In genomic region chr6:12535915-12536314, GRCh38 we compare ENCODE assay signal across 27 cellular contexts.
DNase-seq lines count a peak whose midpoint lies in the region; ATAC-seq, FAIRE-seq and TF ChIP-seq lines count a peak whose summit lies in the region.
"Had no signal": no experiment of that assay in that cellular context is flagged by ENCODE, and none has a peak within 500 bp of the region (broad histone marks: within the 10 kb centered on the region; RNA-seq: fewer than 3 reads in every experiment).

No MANE protein-coding gene starts in this region.

- no peak for FAIRE-seq in endothelial cell of umbilical vein (lab: Jason Lieb, UNC)
- FAIRE-seq: A549, GM12878, GM12892, GM18507, GM19239 had no signal

- in situ Hi-C loops in IMR-90 (cut with MboI; ENCODE audit: low sequenced_read_pairs), result no loop called here

- H3K14ac ChIP-seq in IMR-90 (replicated peaks; ENCODE audit: low read depth, low read length), result no peak overlapping the region; the same call in 1 of the 2 replicates

- H3K4me2 ChIP-seq in GM23338, result no peak overlapping the region
- H3K4me2 ChIP-seq in IMR-90 (ENCODE audit: low read depth, low read length), result no peak overlapping the region
- peak overlapping the region; percentile 73 for H3K4me2 ChIP-seq in endothelial cell of umbilical vein (ENCODE audit: insufficient read depth, low read length)
- H3K4me2 ChIP-seq in mesendoderm (ENCODE audit: low read length), result no peak overlapping the region
- H3K4me2 ChIP-seq: A549; BLaER1 treated with 17β-estradiol and CSF1 and Interleukin-3, amounts not matched to agents 10 nM and 100 nM had no signal

- no peak overlapping the region; the same call in 1 of the 2 replicates for H4K91ac ChIP-seq in IMR-90 (ENCODE audit: insufficient read depth, low read depth, low read length)

- no peak for TF ChIP-seq RAD21 in IMR-90 (IDR thresholded peaks at IDR 0.05; ENCODE audit: low read length)

- 0 out of 3 replicates have a peak overlapping the region, but pooled peaks have one; percentile 18 for H2BK15ac ChIP-seq in IMR-90 (ENCODE audit: low read depth, low read length)
- H2BK15ac ChIP-seq in mesendoderm (replicated peaks; ENCODE audit: low read depth), result no peak overlapping the region

- DNase-seq in GM23338 (ENCODE audit: low spot score) (no peak), IMR-90 (no peak), endothelial cell of umbilical vein (ENCODE audit: low read depth, low spot score) (no peak), mesendoderm (peak; percentile 36), cortex of kidney (lab: John Stamatoyannopoulos, UW) (no peak), posterior vena cava (ENCODE audit: low spot score) (no peak)
- DNase-seq: AML-193; CD4-positive, alpha-beta T cell; CD8-positive, alpha-beta T cell; COR-L47; DMS 273 treated with DMSO at 0.1 percent for 48 hours; DMS153; DMS53; DMS79; DND-41; EL; GDM1 had no signal

- peaks cover 13% of the 10 kb centered on the region; the same call in 1 of the 2 replicates for H3K9me2 ChIP-seq in GM23338 (ENCODE audit: insufficient read depth)

- no peak overlapping the region for H3K27ac Mint-ChIP-seq in GM23338
- H3K27ac Mint-ChIP-seq: B cell; CD4-positive, alpha-beta T cell; CD8-positive, alpha-beta T cell had no signal

- H3K27ac ChIP-seq in GM23338 (ENCODE audit: low read depth) (no peak overlapping the region), IMR-90 (ENCODE audit: insufficient read depth, low read length) (no peak overlapping the region), endothelial cell of umbilical vein (ENCODE audit: insufficient read depth, low read depth, low read length) (peak overlapping the region; percentile 87), mesendoderm (ENCODE audit: low read depth, low read length) (no peak overlapping the region)
- H3K27ac ChIP-seq: 22Rv1; A549; BLaER1 treated with 17β-estradiol and CSF1 and Interleukin-3, amounts not matched to agents 10 nM and 100 nM; C4-2B had no signal

- peak overlapping the region; percentile 47; the same call in 1 of the 2 replicates for H2BK20ac ChIP-seq in IMR-90 (ENCODE audit: low read depth, low read length)

- H3K4me1 Mint-ChIP-seq in GM23338, result no peaks in the 10 kb centered on the region
- H3K4me1 Mint-ChIP-seq: B cell had no signal

- H3K36me3 ChIP-seq in GM23338 (ENCODE audit: insufficient read depth) (no peaks in the 10 kb centered on the region), IMR-90 (ENCODE audit: control insufficient read depth, insufficient read depth, low read length) (no peaks in the 10 kb centered on the region), endothelial cell of umbilical vein (ENCODE audit: control insufficient read depth in 2 of 2, extremely low read depth in 1 of 2, insufficient read depth in 2 of 2, low read length in 2 of 2) (no peaks in the 10 kb centered on the region), mesendoderm (ENCODE audit: control insufficient read depth, insufficient read depth, low read length) (no peaks in the 10 kb centered on the region)
- H3K36me3 ChIP-seq: BLaER1 treated with 17β-estradiol and CSF1 and Interleukin-3, amounts not matched to agents 10 nM and 100 nM had no signal

- H4K20me1 ChIP-seq in GM23338 (replicated peaks; ENCODE audit: insufficient read depth), result no peaks in the 10 kb centered on the region
- H4K20me1 ChIP-seq in IMR-90 (ENCODE audit: insufficient read depth, low read length), result no peaks in the 10 kb centered on the region
- no peaks in the 10 kb centered on the region for H4K20me1 ChIP-seq in endothelial cell of umbilical vein (replicated peaks; ENCODE audit: control insufficient read depth, extremely low read depth, insufficient read depth, low read length)
- H4K20me1 ChIP-seq: BLaER1 treated with 17β-estradiol and CSF1 and Interleukin-3, amounts not matched to agents 10 nM and 100 nM had no signal

- CTCF ChIA-PET in IMR-90 (lab: Yijun Ruan, JAX), result no interaction called here
- CTCF ChIA-PET in endothelial cell of umbilical vein (lab: Charles Lee), result interaction anchor here (0.7 to 3.2 kb wide), 6 partner anchors 10 to 246 kb away, joined by 3 to 11 read pairs (median 4); partner anchors contain the start of gene EDN1

- H2AK5ac ChIP-seq in IMR-90 (ENCODE audit: low read depth, low read length) (0 out of 2 replicates have a peak overlapping the region, but pooled peaks have one; percentile 21), mesendoderm (ENCODE audit: low read length) (no peak overlapping the region)

- no peak overlapping the region; the same call in 1 of the 2 replicates for H2BK120ac ChIP-seq in IMR-90 (ENCODE audit: low read depth, low read length)
- peak overlapping the region; percentile 90 for H2BK120ac ChIP-seq in mesendoderm (ENCODE audit: low read depth, low read length)

- peaks cover 4% of the 10 kb centered on the region for H3K27me3 Mint-ChIP-seq in GM23338 (ENCODE audit: insufficient read depth, low read depth, poor library complexity)

- no CpG with 5 or more reads among the region's 1 CpG for WGBS in IMR-90 (ENCODE audit: extremely low coverage in 2 of 2, insufficient read length in 1 of 2), 2 experiments
- no CpG with 5 or more reads among the region's 1 CpG for WGBS in mesendoderm (ENCODE audit: extremely low coverage, insufficient coverage, low lambda C conversion rate)

- no peaks in the 10 kb centered on the region for H3K79me2 ChIP-seq in GM23338 (replicated peaks; ENCODE audit: insufficient read depth)
- H3K79me2 ChIP-seq in endothelial cell of umbilical vein (ENCODE audit: control insufficient read depth, insufficient read depth, low read length), result no peaks in the 10 kb centered on the region
- no peaks in the 10 kb centered on the region for H3K79me2 ChIP-seq in mesendoderm (ENCODE audit: control insufficient read depth, insufficient read depth, low read length)

- no peak overlapping the region for H2AK9ac ChIP-seq in IMR-90 (replicated peaks; ENCODE audit: low read depth, low read length, poor library complexity)

- H3K9me1 ChIP-seq in IMR-90 (ENCODE audit: insufficient read depth, low read length), result no peaks in the 10 kb centered on the region
- no peaks in the 10 kb centered on the region for H3K9me1 ChIP-seq in endothelial cell of umbilical vein (replicated peaks; ENCODE audit: control insufficient read depth, extremely low read depth, insufficient read depth, low read length)

- H2AFZ ChIP-seq in GM23338, result 0 out of 2 replicates have a peak overlapping the region, but pooled peaks have one; percentile 10
- no peak overlapping the region for H2AFZ ChIP-seq in IMR-90 (replicated peaks; ENCODE audit: low read length, poor library complexity)
- no peak overlapping the region for H2AFZ ChIP-seq in endothelial cell of umbilical vein (ENCODE audit: low read depth, low read length)

- no peak overlapping the region for H3K4me3 Mint-ChIP-seq in GM23338
- H3K4me3 Mint-ChIP-seq: B cell; CD4-positive, alpha-beta T cell; CD8-positive, alpha-beta T cell had no signal

- H3K9me3 ChIP-seq in IMR-90 (ENCODE audit: control insufficient read depth, insufficient read depth, low read length) (no peaks in the 10 kb centered on the region), endothelial cell of umbilical vein (replicated peaks; ENCODE audit: control insufficient read depth, insufficient read depth, low read length) (no peaks in the 10 kb centered on the region)
- H3K9me3 ChIP-seq: A549; BLaER1 treated with 17β-estradiol and CSF1 and Interleukin-3, amounts not matched to agents 10 nM and 100 nM had no signal

- H3K18ac ChIP-seq in IMR-90 (ENCODE audit: low read depth, low read length) (no peak overlapping the region), mesendoderm (ENCODE audit: low read length) (peak overlapping the region; percentile 47)

- no peak for TF ChIP-seq POLR2A in IMR-90 (IDR thresholded peaks at IDR 0.05; ENCODE audit: low read depth, low read length)
- no peak for TF ChIP-seq POLR2A in endothelial cell of umbilical vein (IDR thresholded peaks at IDR 0.05; ENCODE audit: low read depth, low read length)

- intact Hi-C loops in IMR-90 (cut with micrococcal nuclease) (no loop called here), endothelial cell of umbilical vein (cut with micrococcal nuclease) (loop anchor here (2.0 to 10.0 kb wide), 4 partner anchors 224 to 524 kb away; partner anchors contain the start of genes EDN1 and HIVEP1), posterior vena cava (cut with DNase I) (no loop called here)

- no peaks in the 10 kb centered on the region for H3K79me1 ChIP-seq in IMR-90 (ENCODE audit: low read depth in 1 of 2, low read length in 2 of 2)
- no peaks in the 10 kb centered on the region for H3K79me1 ChIP-seq in mesendoderm (ENCODE audit: low read length)

- H3K4me3 ChIP-seq in GM23338, result no peak overlapping the region
- H3K4me3 ChIP-seq in IMR-90 (ENCODE audit: insufficient read depth, low read depth, low read length), result no peak overlapping the region
- H3K4me3 ChIP-seq in endothelial cell of umbilical vein (replicated peaks in 1 of 3; ENCODE audit: insufficient read depth in 1 of 3, low read depth in 1 of 3, low read length in 3 of 3), result no peak overlapping the region
- no peak overlapping the region for H3K4me3 ChIP-seq in mesendoderm (ENCODE audit: low read length)
- H3K4me3 ChIP-seq: A549; BLaER1 treated with 17β-estradiol and CSF1 and Interleukin-3, amounts not matched to agents 10 nM and 100 nM; GM12878 had no signal

- H3K9ac ChIP-seq in IMR-90 (ENCODE audit: low read depth, low read length) (no peak overlapping the region), endothelial cell of umbilical vein (replicated peaks; ENCODE audit: extremely low read depth, insufficient read depth, low read length) (peak overlapping the region; percentile 54), mesendoderm (ENCODE audit: low read length) (no peak overlapping the region)
- H3K9ac ChIP-seq: BLaER1 treated with 17β-estradiol and CSF1 and Interleukin-3, amounts not matched to agents 10 nM and 100 nM had no signal

- ATAC-seq in GM23338, result no peak
- no peak for ATAC-seq in IMR-90 (ENCODE audit: low read depth)
- ATAC-seq in GM18861 (IDR thresholded peaks at IDR 0.05; ENCODE audit: unreplicated experiment), result no peak
- ATAC-seq: A549; CD8-positive, alpha-beta T cell had no signal

- TF ChIP-seq CTCF in GM23338 (conservative IDR thresholded peaks at IDR 0.05; ENCODE audit: low read depth in 2 of 2) (no peak), IMR-90 (conservative IDR thresholded peaks at IDR 0.05; ENCODE audit: low read depth, low read length) (no peak), endothelial cell of umbilical vein (IDR thresholded peaks at IDR 0.05; ENCODE audit: extremely low read depth in 1 of 2, insufficient read depth in 1 of 2, low read depth in 1 of 2, low read length in 2 of 2) (no peak)

- H3K9me3 Mint-ChIP-seq in GM23338, result no peaks in the 10 kb centered on the region
- H3K9me3 Mint-ChIP-seq: CD4-positive, alpha-beta T cell; CD8-positive, alpha-beta T cell had no signal

- H3K36me3 Mint-ChIP-seq in GM23338 (ENCODE audit: low read depth), result no peaks in the 10 kb centered on the region
- H3K36me3 Mint-ChIP-seq: CD8-positive, alpha-beta T cell had no signal

- H4K8ac ChIP-seq in IMR-90 (ENCODE audit: low read depth in 2 of 2, low read length in 2 of 2) (no peak overlapping the region), mesendoderm (ENCODE audit: low read depth, low read length) (no peak overlapping the region)

- no peaks in the 10 kb centered on the region for H3F3A ChIP-seq in GM23338 (replicated peaks; ENCODE audit: low read depth)

- POLR2A ChIA-PET in IMR-90 (lab: Charles Lee; ENCODE audit: unreplicated experiment) (no interaction called here), endothelial cell of umbilical vein (lab: Charles Lee) (interaction anchor here (1.6 kb wide), 1 partner anchor 237 kb away, joined by 6 read pairs; no protein-coding TSS in a partner anchor)

- H3K4ac ChIP-seq in IMR-90 (ENCODE audit: low read depth, low read length) (no peak overlapping the region), mesendoderm (ENCODE audit: low read depth, low read length) (no peak overlapping the region)

- H3K23ac ChIP-seq in IMR-90 (ENCODE audit: low read depth, low read length) (no peak overlapping the region), mesendoderm (ENCODE audit: low read length) (no peak overlapping the region)

- no peak overlapping the region for H2BK5ac ChIP-seq in IMR-90 (ENCODE audit: low read depth, low read length, poor library complexity, severe bottlenecking)
- no peak overlapping the region for H2BK5ac ChIP-seq in mesendoderm (ENCODE audit: low read length)

- H3K27me3 ChIP-seq in GM23338 (ENCODE audit: insufficient read depth) (no peaks in the 10 kb centered on the region), IMR-90 (ENCODE audit: control insufficient read depth, insufficient read depth, low read length) (no peaks in the 10 kb centered on the region; the same call in 1 of the 2 replicates), endothelial cell of umbilical vein (ENCODE audit: control insufficient read depth in 2 of 2, insufficient read depth in 2 of 2, low read length in 2 of 2) (no peaks in the 10 kb centered on the region), mesendoderm (ENCODE audit: insufficient read depth, low read length, poor library complexity) (no peaks in the 10 kb centered on the region)
- H3K27me3 ChIP-seq: BLaER1 treated with 17β-estradiol and CSF1 and Interleukin-3, amounts not matched to agents 10 nM and 100 nM had no signal

- H3K4me1 ChIP-seq in GM23338 (ENCODE audit: insufficient read depth), result no peaks in the 10 kb centered on the region
- H3K4me1 ChIP-seq in IMR-90 (ENCODE audit: control insufficient read depth, insufficient read depth, low read length), result peaks cover 7% of the 10 kb centered on the region; the same call in 1 of the 2 replicates
- H3K4me1 ChIP-seq in endothelial cell of umbilical vein (ENCODE audit: control insufficient read depth, extremely low read depth, insufficient read depth, low read length), result peaks cover 47% of the 10 kb centered on the region
- H3K4me1 ChIP-seq in mesendoderm (ENCODE audit: control insufficient read depth, low read depth, low read length), result no peaks in the 10 kb centered on the region
- H3K4me1 ChIP-seq: A549; BLaER1 treated with 17β-estradiol and CSF1 and Interleukin-3, amounts not matched to agents 10 nM and 100 nM had no signal

- no TSS peak for BruUV-seq in IMR-90 (replicated peaks; lab: Mats Ljungman, UMichigan)
- BruUV-seq in endothelial cell of umbilical vein (replicated peaks; lab: Mats Ljungman, UMichigan), result no TSS peak

- dilution Hi-C loops in IMR-90 (cut with HindIII; ENCODE audit: low sequenced_read_pairs, unreplicated experiment) (no loop called here), endothelial cell of umbilical vein (cut with MboI; ENCODE audit: extremely low pct_ligation_motif_present, low sequenced_read_pairs) (no loop called here)

- no peak overlapping the region for H4K5ac ChIP-seq in IMR-90 (ENCODE audit: low read depth, low read length)
- no peak overlapping the region for H4K5ac ChIP-seq in mesendoderm (ENCODE audit: low read length)

- no peak overlapping the region for H3K56ac ChIP-seq in IMR-90 (ENCODE audit: extremely low read depth, insufficient read depth, low read length)
- no peak overlapping the region for H3K56ac ChIP-seq in mesendoderm (ENCODE audit: low read length)
